25 cellular contexts compared by ENCODE assay signal in genomic region chr11:1119282-1120146, GRCh38. TPM values are rescaled to one million over a fixed set of nuclear protein-coding genes. Genes with fewer than 3 reads are reported as not detected.
DNase-seq lines count a peak whose midpoint lies in the region; ATAC-seq and TF ChIP-seq lines count a peak whose summit lies in the region.
"Had no signal": no experiment of that assay in that cellular context is flagged by ENCODE, and none has a peak within 500 bp of the region (broad histone marks: within the 10 kb centered on the region; RNA-seq: fewer than 3 reads in every experiment).

No MANE protein-coding gene starts in this region.

- no peak overlapping the region for H3K4me2 ChIP-seq in neuronal stem cell (ENCODE audit: insufficient read depth, low read length, poor library complexity, severe bottlenecking)

- H3K4ac ChIP-seq in neuronal stem cell (ENCODE audit: low read length), result no peak overlapping the region

- no peaks in the 10 kb centered on the region for H3K4me1 ChIP-seq in heart right ventricle
- no peaks in the 10 kb centered on the region for H3K4me1 ChIP-seq in Peyer's patch
- no peaks in the 10 kb centered on the region for H3K4me1 ChIP-seq in neuronal stem cell (ENCODE audit: control insufficient read depth in 2 of 2, insufficient read depth in 1 of 2, low read depth in 1 of 2, low read length in 2 of 2)
- H3K4me1 ChIP-seq in upper lobe of right lung, result no peaks in the 10 kb centered on the region
- H3K4me1 ChIP-seq: ascending aorta, psoas muscle, upper lobe of left lung had no signal

- no peaks in the 10 kb centered on the region for H3K79me1 ChIP-seq in neuronal stem cell (ENCODE audit: low read depth, low read length)

- peak overlapping the region; percentile 93 for H2BK12ac ChIP-seq in neuronal stem cell (ENCODE audit: low read length)

- H3K9ac ChIP-seq in neuronal stem cell (ENCODE audit: low read depth, low read length, poor library complexity), result no peak overlapping the region

- H2AK5ac ChIP-seq in neuronal stem cell (ENCODE audit: low read depth, low read length), result peak overlapping the region; percentile 46

- no peak for TF ChIP-seq POLR2A in Peyer's patch (IDR thresholded peaks at IDR 0.05)

- no peak overlapping the region for H3K14ac ChIP-seq in neuronal stem cell (ENCODE audit: low read length)

- intact Hi-C loops in left cardiac atrium (cut with DNase I) (no loop called here), heart right ventricle (cut with DNase I) (no loop called here), upper lobe of right lung (cut with DNase I) (no loop called here)

- no peak overlapping the region for H2BK15ac ChIP-seq in neuronal stem cell (ENCODE audit: low read length)

- H3K18ac ChIP-seq in neuronal stem cell (ENCODE audit: low read length), result peak overlapping the region; percentile 87

- H2BK5ac ChIP-seq in neuronal stem cell (ENCODE audit: low read length), result no peak overlapping the region

- peak overlapping the region; percentile 27 for H3K23ac ChIP-seq in neuronal stem cell (ENCODE audit: low read depth, low read length, poor library complexity)

- TF ChIP-seq CTCF in heart right ventricle (IDR thresholded peaks at IDR 0.05) (no peak), Peyer's patch (IDR thresholded peaks at IDR 0.05) (no peak), upper lobe of right lung (IDR thresholded peaks at IDR 0.05) (no peak)

- WGBS in heart right ventricle, 2 donors, result 75 to 79% methylated on average over 26 of the region's 26 CpGs
- no CpG with 5 or more reads among the region's 26 CpGs for WGBS in neuronal stem cell (ENCODE audit: extremely low coverage in 2 of 2, insufficient read length in 2 of 2, insufficient replicate concordance in 1 of 2), 2 donors

- peaks cover 0 to 30% (median 18%) of the 10 kb centered on the region in 7 donors for H3K27me3 ChIP-seq in heart right ventricle
- no peaks in the 10 kb centered on the region for H3K27me3 ChIP-seq in Peyer's patch
- peaks cover 0 to 8% (median 2%) of the 10 kb centered on the region in 3 experiments for H3K27me3 ChIP-seq in neuronal stem cell (ENCODE audit: control insufficient read depth in 3 of 3, insufficient read depth in 3 of 3, low read depth in 1 of 3, low read length in 3 of 3)
- peaks cover 19% of the 10 kb centered on the region for H3K27me3 ChIP-seq in upper lobe of right lung
- H3K27me3 ChIP-seq: ascending aorta, upper lobe of left lung had no signal

- peak overlapping the region; percentile 36 for H2BK120ac ChIP-seq in neuronal stem cell (ENCODE audit: low read depth, low read length)

- no peak overlapping the region for H4K8ac ChIP-seq in neuronal stem cell (ENCODE audit: low read depth, low read length)

- H3K9me3 ChIP-seq in heart right ventricle (no peaks in the 10 kb centered on the region), Peyer's patch (no peaks in the 10 kb centered on the region), neuronal stem cell (replicated peaks in 1 of 2; ENCODE audit: control insufficient read depth in 2 of 2, insufficient read depth in 1 of 2, low read depth in 1 of 2, low read length in 2 of 2) (no peaks in the 10 kb centered on the region), upper lobe of right lung (no peaks in the 10 kb centered on the region)
- H3K9me3 ChIP-seq: ascending aorta, psoas muscle, upper lobe of left lung had no signal

- no peak overlapping the region for H2AFZ ChIP-seq in neuronal stem cell (ENCODE audit: low read length)

- H3K4me3 ChIP-seq in heart right ventricle (no peak overlapping the region), Peyer's patch (no peak overlapping the region), neuronal stem cell (ENCODE audit: low read length in 2 of 2) (no peak overlapping the region), upper lobe of right lung (no peak overlapping the region)
- H3K4me3 ChIP-seq: ascending aorta, cardiac muscle cell, psoas muscle, skin epidermis, upper lobe of left lung had no signal

- peak; percentile 14 for DNase-seq in left cardiac atrium
- DNase-seq in heart right ventricle, result no peak
- peak in 2 of 3 donors; percentile 24 to 37 for DNase-seq in Peyer's patch
- DNase-seq in neuronal stem cell (ENCODE audit: low spot score), result no peak
- peak; percentile 42 for DNase-seq in upper lobe of right lung
- DNase-seq in DMS 273 treated with DMSO at 0.1 percent for 48 hours (lab: John Stamatoyannopoulos, UW), result no peak
- DNase-seq: activated naive CD8-positive, alpha-beta T cell treated with anti-CD3 and anti-CD28 coated beads for 36 hours; CD4-positive, CD25-positive, alpha-beta regulatory T cell; cortex of kidney; effector memory CD8-positive, alpha-beta T cell; Karpas-422; NCI-H1417 treated with DMSO at 0.1 percent for 48 hours; NCI-H748 treated with DMSO at 0.1 percent for 48 hours; RPMI8226; stimulated activated CD8-positive, alpha-beta memory T cell treated with anti-CD3 and anti-CD28 coated beads, Interleukin-4, amount 100 ng/mL, for 48 hours had no signal

- H4K91ac ChIP-seq in neuronal stem cell (ENCODE audit: low read depth, low read length, poor library complexity), result no peak overlapping the region

- no peak for ATAC-seq in left cardiac atrium
- no peak for ATAC-seq in heart right ventricle
- ATAC-seq in upper lobe of right lung, result no peak
- no peak for ATAC-seq in GM18867 (IDR thresholded peaks at IDR 0.05; ENCODE audit: unreplicated experiment)
- ATAC-seq: effector memory CD8-positive, alpha-beta T cell; psoas muscle had no signal

- no peak overlapping the region for H3K27ac ChIP-seq in heart right ventricle
- no peak overlapping the region for H3K27ac ChIP-seq in Peyer's patch
- no peak overlapping the region for H3K27ac ChIP-seq in neuronal stem cell (replicated peaks; ENCODE audit: low read length)
- no peak overlapping the region for H3K27ac ChIP-seq in upper lobe of right lung
- H3K27ac ChIP-seq: ascending aorta, cardiac muscle cell, psoas muscle, skin epidermis, upper lobe of left lung had no signal

- no peaks in the 10 kb centered on the region for H3K36me3 ChIP-seq in heart right ventricle
- no peaks in the 10 kb centered on the region for H3K36me3 ChIP-seq in Peyer's patch
- peaks cover 0 to 2% of the 10 kb centered on the region in 2 donors for H3K36me3 ChIP-seq in neuronal stem cell (replicated peaks in 1 of 2; ENCODE audit: control insufficient read depth in 2 of 2, insufficient read depth in 2 of 2, low read length in 2 of 2)
- H3K36me3 ChIP-seq in upper lobe of right lung, result no peaks in the 10 kb centered on the region
- H3K36me3 ChIP-seq: ascending aorta, cardiac muscle cell, upper lobe of left lung had no signal

RNA-seq across cellular contexts. Expression of gene MUC5AC, which starts 38.2 kb away (rescaled TPM):
- total RNA-seq in left cardiac atrium, result not detected
- not detected for total RNA-seq in heart right ventricle
- not detected for polyA plus RNA-seq in heart right ventricle
- total RNA-seq in Peyer's patch, result not detected
- polyA plus RNA-seq in neuronal stem cell (2013, experiment 1 of 2), result not detected
- not detected for polyA plus RNA-seq in neuronal stem cell (2013, experiment 2 of 2)
- total RNA-seq in upper lobe of right lung, result not detected
- total RNA-seq: activated naive CD8-positive, alpha-beta T cell treated with anti-CD3 and anti-CD28 coated beads for 36 hours; activated T-helper 1 cell treated with anti-CD3 and anti-CD28 coated beads, Interleukin-12 subunit alpha, Interleukin-12 subunit beta, Interleukin-2, Interleukin-4 antibody, amounts not matched to agents 30 ng/mL and 10 ng/mL and 1 ng/mL, durations not matched to agents 14 hours and 24 hours and 36 hours; cardiac muscle cell; CD4-positive, CD25-positive, alpha-beta regulatory T cell; fibroblast of villous mesenchyme; neural crest cell; T-helper 2 cell treated with Interferon-gamma antibody and Interleukin-4, amounts not matched to agents 100 ng/mL and 5 ng/mL, for 36 hours had no signal
- polyA plus RNA-seq: cardiac muscle cell; CD4-positive, CD25-positive, alpha-beta regulatory T cell; psoas muscle had no signal

RNA-seq across cellular contexts. Expression of gene MUC2, which starts 44.8 kb away (rescaled TPM):
- under 1 TPM in 1 of 2 donors, not detected in 1; 0.26 TPM for total RNA-seq in left cardiac atrium
- under 1 TPM in 1 of 10 donors, not detected in 9; 0.03 TPM for total RNA-seq in heart right ventricle
- polyA plus RNA-seq in heart right ventricle, result not detected
- 1,000 to 10,000 TPM in 2 of 4 donors, 100 to 1,000 TPM in 2; 817 to 1,165 (median 1,010) TPM for total RNA-seq in Peyer's patch
- not detected for polyA plus RNA-seq in neuronal stem cell (2013, experiment 1 of 2)
- polyA plus RNA-seq in neuronal stem cell (2013, experiment 2 of 2), result under 0.01 TPM
- total RNA-seq in upper lobe of right lung, result not detected
- total RNA-seq: activated naive CD8-positive, alpha-beta T cell treated with anti-CD3 and anti-CD28 coated beads for 36 hours; activated T-helper 1 cell treated with anti-CD3 and anti-CD28 coated beads, Interleukin-12 subunit alpha, Interleukin-12 subunit beta, Interleukin-2, Interleukin-4 antibody, amounts not matched to agents 30 ng/mL and 10 ng/mL and 1 ng/mL, durations not matched to agents 14 hours and 24 hours and 36 hours; CD4-positive, CD25-positive, alpha-beta regulatory T cell; fibroblast of villous mesenchyme; neural crest cell; T-helper 2 cell treated with Interferon-gamma antibody and Interleukin-4, amounts not matched to agents 100 ng/mL and 5 ng/mL, for 36 hours had no signal
- polyA plus RNA-seq: cardiac muscle cell; CD4-positive, CD25-positive, alpha-beta regulatory T cell had no signal

Comparison
In these comparisons a context has a peak if more than half of its experiments do, and no peak if none do; other contexts are left out.
1. DNase-seq: peak in left cardiac atrium (single experiment), Peyer's patch (2 of 3) and upper lobe of right lung (single experiment); none in heart right ventricle (0 of 2), neuronal stem cell (single experiment) and DMS 273 treated with DMSO at 0.1 percent for 48 hours (single experiment).
2. RNA of gene MUC2, which starts 44.8 kb away (total RNA-seq): 817 to 1,165 TPM in Peyer's patch; 0.26 TPM in left cardiac atrium, 0.03 TPM in heart right ventricle and not detected in upper lobe of right lung (single experiment); every median in the first group is over 100 times any median in the second.